ENCODE assay signal across 17 cellular contexts in the genomic region with DNA sequence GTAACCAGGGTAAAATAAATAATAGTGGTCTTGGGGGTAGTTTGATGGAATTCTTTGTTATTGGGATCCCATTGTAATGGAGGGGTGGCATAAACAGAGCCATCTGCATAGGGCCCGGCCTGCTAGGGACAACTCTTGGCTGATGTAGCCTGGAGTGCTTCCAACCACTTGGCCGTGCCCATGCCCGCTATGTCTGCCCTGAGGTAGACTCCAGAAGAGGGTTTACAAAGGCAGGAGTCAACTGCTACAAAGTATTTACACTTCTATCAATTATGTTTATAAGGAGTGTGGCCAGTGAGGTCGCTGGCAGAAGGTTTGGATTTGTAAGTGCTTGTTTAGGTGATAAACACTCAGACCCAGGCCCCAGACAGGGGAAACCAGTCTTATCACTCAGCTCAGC. TPM values are rescaled to one million over a fixed set of nuclear protein-coding genes. Genes with fewer than 3 reads are reported as not detected.
DNase-seq lines count a peak whose midpoint lies in the region; ATAC-seq and TF ChIP-seq lines count a peak whose summit lies in the region.
"Had no signal": no experiment of that assay in that cellular context is flagged by ENCODE, and none has a peak within 500 bp of the region (broad histone marks: within the 10 kb centered on the region; RNA-seq: fewer than 3 reads in every experiment).

No MANE protein-coding gene starts in this region.

- 76% methylated on average over 4 of the region's 4 CpGs for WGBS in right cardiac atrium

- H3K27ac ChIP-seq in right cardiac atrium (ENCODE audit: low read length) = no peak overlapping the region
- peak overlapping the region; percentile 67 to 70 for H3K27ac ChIP-seq in uterus
- H3K27ac ChIP-seq: colonic mucosa, transverse colon had no signal

- no peak overlapping the region for H3K4me3 ChIP-seq in right cardiac atrium (ENCODE audit: low read length)
- no peak overlapping the region for H3K4me3 ChIP-seq in uterus
- H3K4me3 ChIP-seq: colonic mucosa, transverse colon had no signal

- no peaks in the 10 kb centered on the region for H3K36me3 ChIP-seq in uterus
- H3K36me3 ChIP-seq: colonic mucosa, transverse colon had no signal

- TF ChIP-seq CTCF in uterus (IDR thresholded peaks at IDR 0.05) = no peak

- peak; percentile 50 for DNase-seq in NCI-H748 (lab: John Stamatoyannopoulos, UW; ENCODE audit: unreplicated experiment)
- no peak for DNase-seq in NCI-H748 treated with DMSO at 0.1 percent for 48 hours (lab: John Stamatoyannopoulos, UW)
- peak; percentile 26 for DNase-seq in SHP77 treated with DMSO at 0.1 percent for 48 hours (lab: John Stamatoyannopoulos, UW)
- peak in 2 of 3 donors; percentile 60 to 61 for DNase-seq in right cardiac atrium
- no peak for DNase-seq in uterus
- no peak for DNase-seq in LoVo (ENCODE audit: low spot score)
- DNase-seq in activated CD4-positive, alpha-beta T cell treated with anti-CD3 and anti-CD28 coated beads, Interleukin-2, amount 50 U/mL, for 4 hours = no peak
- DNase-seq: activated CD4-positive, alpha-beta T cell treated with anti-CD3 and anti-CD28 coated beads, Interleukin-2, amount 50 U/mL, for 48 hours; activated naive CD4-positive, alpha-beta T cell treated with anti-CD3 and anti-CD28 coated beads, Interleukin-2, amount 10 ng/mL, durations not matched to agents 7 days and 5 days; activated T-cell treated with anti-CD3 and anti-CD28 coated beads, Interleukin-2, amount 50 U/mL, for 1 hour; colonic mucosa; DND-41; MM.1S; NCI-H2081 treated with DMSO at 0.1 percent for 48 hours; RPMI8226; transverse colon had no signal

- H3K9me3 ChIP-seq in right cardiac atrium (ENCODE audit: control insufficient read depth, low read length) (no peaks in the 10 kb centered on the region), uterus (no peaks in the 10 kb centered on the region)
- H3K9me3 ChIP-seq: colonic mucosa, transverse colon had no signal

- H3K27me3 ChIP-seq in right cardiac atrium (ENCODE audit: control insufficient read depth, insufficient read depth) (no peaks in the 10 kb centered on the region), uterus (no peaks in the 10 kb centered on the region)
- H3K27me3 ChIP-seq: colonic mucosa, transverse colon had no signal

- H3K4me1 ChIP-seq in right cardiac atrium (ENCODE audit: control insufficient read depth, insufficient read depth, low read length) = no peaks in the 10 kb centered on the region
- H3K4me1 ChIP-seq in uterus = peaks cover 0 to 15% of the 10 kb centered on the region in 2 donors
- H3K4me1 ChIP-seq: colonic mucosa had no signal

- TF ChIP-seq POLR2A in uterus (IDR thresholded peaks at IDR 0.05) = no peak

- ATAC-seq in right cardiac atrium (no peak), GM21723 (IDR thresholded peaks at IDR 0.05; ENCODE audit: unreplicated experiment) (no peak)

- intact Hi-C loops in right cardiac atrium (cut with DNase I) = no loop called here
- intact Hi-C loops in uterus (cut with DNase I; ENCODE audit: low total_unique reads) = no loop called here

RNA-seq across cellular contexts. Expression of a gene that starts 8.1 kb away (rescaled TPM):
- total RNA-seq in right cardiac atrium (10 to 100 TPM in 3 of 4 donors, 1 to 10 TPM in 1; 9.6 to 37.2 (median 16.5) TPM), uterus (10 to 100 TPM in 1 of 4 donors, 1 to 10 TPM in 2, under 1 TPM in 1; 0.29 to 36.4 (median 4.4) TPM)
- polyA plus RNA-seq in right cardiac atrium = 11.4 TPM

Comparison
In these comparisons a context has a peak if more than half of its experiments do, and no peak if none do; other contexts are left out.
1. DNase-seq: peak in NCI-H748 (single experiment), SHP77 treated with DMSO at 0.1 percent for 48 hours (single experiment) and right cardiac atrium (2 of 3); none in NCI-H748 treated with DMSO at 0.1 percent for 48 hours (single experiment), uterus (0 of 2), LoVo (single experiment) and activated CD4-positive, alpha-beta T cell treated with anti-CD3 and anti-CD28 coated beads, Interleukin-2, amount 50 U/mL, for 4 hours (0 of 2).